In genomic region chr2:225429718-225430117, GRCh38 we compare ENCODE assay signal across 11 cellular contexts. TPM values are rescaled to one million over a fixed set of nuclear protein-coding genes. Genes with fewer than 3 reads are reported as not detected.
DNase-seq lines count a peak whose midpoint lies in the region; ATAC-seq and TF ChIP-seq lines count a peak whose summit lies in the region.
"Had no signal": no experiment of that assay in that cellular context is flagged by ENCODE, and none has a peak within 500 bp of the region (broad histone marks: within the 10 kb centered on the region; RNA-seq: fewer than 3 reads in every experiment).

No MANE protein-coding gene starts in this region.

- no peaks in the 10 kb centered on the region for H3K36me3 Mint-ChIP-seq in endothelial cell (ENCODE audit: low read depth, unreplicated experiment)

- H3K27me3 Mint-ChIP-seq in endothelial cell (ENCODE audit: unreplicated experiment) = no peaks in the 10 kb centered on the region

- H3K4me1 Mint-ChIP-seq in endothelial cell (ENCODE audit: unreplicated experiment) = no peaks in the 10 kb centered on the region

- H3K9me3 Mint-ChIP-seq in endothelial cell (ENCODE audit: unreplicated experiment) = no peaks in the 10 kb centered on the region
- H3K9me3 Mint-ChIP-seq: T-helper 1 cell treated with Interleukin-12 subunit alpha and Interleukin-12 subunit beta and Interleukin-4 antibody, amounts not matched to agents 30 μg/mL and 1 μg/mL, for 36 hours had no signal

- TF ChIP-seq CTCF in choroid plexus epithelial cell (conservative IDR thresholded peaks at IDR 0.05; ENCODE audit: low read depth, low read length) (no peak), endothelial cell (IDR thresholded peaks at IDR 0.05; ENCODE audit: unreplicated experiment) (no peak)

- no peak overlapping the region for H3K4me3 ChIP-seq in choroid plexus epithelial cell (ENCODE audit: low read depth, low read length)
- H3K4me3 ChIP-seq: skin epidermis, tibial nerve had no signal

- peak; percentile 6 for DNase-seq in ELR (ENCODE audit: low read depth)
- peak; percentile 88 for DNase-seq in NCI-H2196 (lab: John Stamatoyannopoulos, UW; ENCODE audit: unreplicated experiment)
- peak; percentile 74 for DNase-seq in choroid plexus epithelial cell (ENCODE audit: low read depth)
- DNase-seq in nucleus accumbens (lab: John Stamatoyannopoulos, UW) = peak in 46 of 56 donors; percentile 0 to 87 (median 40)
- DNase-seq in NCI-H1930 (lab: John Stamatoyannopoulos, UW) = no peak
- DNase-seq in GM03348 (ENCODE audit: low spot score) = no peak
- no peak for DNase-seq in endothelial cell (ENCODE audit: low spot score)

- no peak for ATAC-seq in GM18873 (IDR thresholded peaks at IDR 0.05; ENCODE audit: low FRiP score, unreplicated experiment)

- no peak overlapping the region for H3K4me3 Mint-ChIP-seq in endothelial cell (ENCODE audit: unreplicated experiment)
- H3K4me3 Mint-ChIP-seq: T-helper 1 cell treated with Interleukin-12 subunit alpha and Interleukin-12 subunit beta and Interleukin-4 antibody, amounts not matched to agents 30 μg/mL and 1 μg/mL, for 36 hours had no signal

- H3K27ac Mint-ChIP-seq in endothelial cell (ENCODE audit: unreplicated experiment) = no peak overlapping the region
- H3K27ac Mint-ChIP-seq: T-helper 1 cell treated with Interleukin-12 subunit alpha and Interleukin-12 subunit beta and Interleukin-4 antibody, amounts not matched to agents 30 μg/mL and 1 μg/mL, for 36 hours had no signal

RNA-seq across cellular contexts. Expression of gene NYAP2, which starts 30.2 kb away (rescaled TPM):
- total RNA-seq in endothelial cell (ENCODE audit: unreplicated experiment) = not detected

Comparison
In these comparisons a context has a peak if more than half of its experiments do, and no peak if none do; other contexts are left out.
1. DNase-seq: peak in ELR (single experiment), NCI-H2196 (single experiment), choroid plexus epithelial cell (single experiment) and nucleus accumbens (46 of 56); none in NCI-H1930 (0 of 2), GM03348 (single experiment) and endothelial cell (single experiment).